ENCODE assay signal across 2 cellular contexts in the genomic region with DNA sequence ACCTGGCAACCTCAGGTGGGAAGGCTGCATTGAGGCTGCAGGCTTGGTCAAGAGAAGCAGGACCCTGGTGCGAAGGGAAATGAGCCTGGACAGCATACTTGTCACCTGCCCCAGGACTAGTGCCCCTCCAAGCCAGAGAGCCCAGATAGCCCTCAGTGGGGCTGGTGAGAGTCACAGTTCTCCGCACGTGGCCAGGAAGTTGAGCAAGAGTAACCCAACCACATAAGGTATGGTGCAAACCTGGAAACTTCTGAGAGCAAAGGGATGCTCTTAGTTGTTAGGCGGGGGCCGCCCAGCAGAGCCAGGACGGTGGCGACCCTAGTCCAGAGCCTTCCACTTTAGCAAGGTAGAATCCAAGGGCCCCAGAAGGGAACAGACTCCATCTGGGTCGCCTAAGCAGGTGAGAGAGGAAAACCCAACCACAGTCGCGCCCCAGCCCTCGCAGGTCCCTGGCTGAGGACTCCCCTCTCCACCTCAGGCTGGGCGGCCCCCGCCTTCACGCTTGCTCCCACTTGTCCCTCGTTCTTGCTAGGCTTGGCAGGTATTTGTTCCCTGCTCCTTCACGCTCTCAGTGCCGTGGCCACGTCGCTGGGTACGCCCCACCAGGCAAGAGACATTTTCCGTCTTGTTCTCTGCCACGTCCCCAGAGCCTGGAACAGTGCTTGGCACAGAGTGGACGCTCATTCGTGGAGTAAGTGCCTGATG.
TF ChIP-seq lines count a peak whose summit lies in the region.

No MANE protein-coding gene starts in this region.

TF ChIP-seq in SK-N-SH, 30 proteins besides CTCF, POLR2A, EP300 and RAD21 (continued from another document):
- no peak for TF ChIP-seq TCF12 (IDR thresholded peaks at IDR 0.05)
- TF ChIP-seq, protein P1, sequence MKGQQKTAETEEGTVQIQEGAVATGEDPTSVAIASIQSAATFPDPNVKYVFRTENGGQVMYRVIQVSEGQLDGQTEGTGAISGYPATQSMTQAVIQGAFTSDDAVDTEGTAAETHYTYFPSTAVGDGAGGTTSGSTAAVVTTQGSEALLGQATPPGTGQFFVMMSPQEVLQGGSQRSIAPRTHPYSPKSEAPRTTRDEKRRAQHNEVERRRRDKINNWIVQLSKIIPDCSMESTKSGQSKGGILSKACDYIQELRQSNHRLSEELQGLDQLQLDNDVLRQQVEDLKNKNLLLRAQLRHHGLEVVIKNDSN (IDR thresholded peaks at IDR 0.05; ENCODE audit: borderline replicate concordance, low read depth) = no peak
- no peak for TF ChIP-seq EZH2phosphoT487 (IDR thresholded peaks at IDR 0.05; ENCODE audit: borderline replicate concordance, low read depth)
- TF ChIP-seq NRF1 (IDR thresholded peaks at IDR 0.05; ENCODE audit: low read depth, low read length) = no peak
- no peak for TF ChIP-seq RFX5 (IDR thresholded peaks at IDR 0.05; ENCODE audit: low read length)
- TF ChIP-seq ELF1 (IDR thresholded peaks at IDR 0.05) = no peak
- TF ChIP-seq CHD2 (IDR thresholded peaks at IDR 0.05; ENCODE audit: low read length, partially characterized antibody) = no peak
- TF ChIP-seq, protein P2, sequence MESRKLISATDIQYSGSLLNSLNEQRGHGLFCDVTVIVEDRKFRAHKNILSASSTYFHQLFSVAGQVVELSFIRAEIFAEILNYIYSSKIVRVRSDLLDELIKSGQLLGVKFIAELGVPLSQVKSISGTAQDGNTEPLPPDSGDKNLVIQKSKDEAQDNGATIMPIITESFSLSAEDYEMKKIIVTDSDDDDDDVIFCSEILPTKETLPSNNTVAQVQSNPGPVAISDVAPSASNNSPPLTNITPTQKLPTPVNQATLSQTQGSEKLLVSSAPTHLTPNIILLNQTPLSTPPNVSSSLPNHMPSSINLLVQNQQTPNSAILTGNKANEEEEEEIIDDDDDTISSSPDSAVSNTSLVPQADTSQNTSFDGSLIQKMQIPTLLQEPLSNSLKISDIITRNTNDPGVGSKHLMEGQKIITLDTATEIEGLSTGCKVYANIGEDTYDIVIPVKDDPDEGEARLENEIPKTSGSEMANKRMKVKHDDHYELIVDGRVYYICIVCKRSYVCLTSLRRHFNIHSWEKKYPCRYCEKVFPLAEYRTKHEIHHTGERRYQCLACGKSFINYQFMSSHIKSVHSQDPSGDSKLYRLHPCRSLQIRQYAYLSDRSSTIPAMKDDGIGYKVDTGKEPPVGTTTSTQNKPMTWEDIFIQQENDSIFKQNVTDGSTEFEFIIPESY (IDR thresholded peaks at IDR 0.05; ENCODE audit: borderline replicate concordance, low read depth) = no peak
- TF ChIP-seq FOSL2 (IDR thresholded peaks at IDR 0.05; ENCODE audit: borderline replicate concordance, low read depth) = no peak
- TF ChIP-seq, protein P3, sequence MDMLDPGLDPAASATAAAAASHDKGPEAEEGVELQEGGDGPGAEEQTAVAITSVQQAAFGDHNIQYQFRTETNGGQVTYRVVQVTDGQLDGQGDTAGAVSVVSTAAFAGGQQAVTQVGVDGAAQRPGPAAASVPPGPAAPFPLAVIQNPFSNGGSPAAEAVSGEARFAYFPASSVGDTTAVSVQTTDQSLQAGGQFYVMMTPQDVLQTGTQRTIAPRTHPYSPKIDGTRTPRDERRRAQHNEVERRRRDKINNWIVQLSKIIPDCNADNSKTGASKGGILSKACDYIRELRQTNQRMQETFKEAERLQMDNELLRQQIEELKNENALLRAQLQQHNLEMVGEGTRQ (IDR thresholded peaks at IDR 0.05; ENCODE audit: borderline replicate concordance, low read depth, low read length) = no peak

TF ChIP-seq in SK-N-SH treated with all-trans-retinoic acid at 6 μM for 48 hours, 23 proteins besides CTCF, POLR2A, EP300 and RAD21 (continued from another document):
- TF ChIP-seq BACH2 (CRISPR knock-in tag; IDR thresholded peaks at IDR 0.05; ENCODE audit: borderline replicate concordance) (no peak), TCF4 (CRISPR knock-in tag; IDR thresholded peaks at IDR 0.05; ENCODE audit: borderline replicate concordance) (no peak), ZFP30 (CRISPR knock-in tag; IDR thresholded peaks at IDR 0.05) (no peak), ZFP3 (CRISPR knock-in tag; IDR thresholded peaks at IDR 0.05) (no peak)
